In genomic region chr1:44670751-44671640, GRCh38 we compare ENCODE assay signal across 29 cellular contexts. TPM values are rescaled to one million over a fixed set of nuclear protein-coding genes. Genes with fewer than 3 reads are reported as not detected.
A peak's percentile ranks its signal among the peaks of the same experiment; 100 is the strongest.
DNase-seq lines count a peak whose midpoint lies in the region; ATAC-seq and TF ChIP-seq lines count a peak whose summit lies in the region.
"Had no signal": no experiment of that assay in that cellular context is flagged by ENCODE, and none has a peak within 500 bp of the region (broad histone marks: within the 10 kb centered on the region; RNA-seq: fewer than 3 reads in every experiment).

No MANE protein-coding gene starts in this region.

- no peak for TF ChIP-seq CTCF in neural crest cell (conservative IDR thresholded peaks at IDR 0.05)

- peaks cover 22% of the 10 kb centered on the region for H3K36me3 Mint-ChIP-seq in dendritic cell treated with granulocyte-macrophage colony-stimulating factor and Interleukin-4, amounts not matched to agents 40 ng/mL and 50 ng/mL, for 4 days (ENCODE audit: low read depth)
- H3K36me3 Mint-ChIP-seq in neural crest cell (ENCODE audit: low read depth) = no peaks in the 10 kb centered on the region

- peaks cover 41% of the 10 kb centered on the region for H3K4me1 Mint-ChIP-seq in dendritic cell treated with granulocyte-macrophage colony-stimulating factor and Interleukin-4, amounts not matched to agents 40 ng/mL and 50 ng/mL, for 4 days (ENCODE audit: low read depth)
- H3K4me1 Mint-ChIP-seq in neural crest cell = peaks cover 45% of the 10 kb centered on the region

- no peak for ATAC-seq in GM21447 (IDR thresholded peaks at IDR 0.05; ENCODE audit: unreplicated experiment)
- ATAC-seq in HG03095 (IDR thresholded peaks at IDR 0.05; ENCODE audit: unreplicated experiment) = no peak
- ATAC-seq: activated CD4-positive, alpha-beta T cell treated with anti-CD3 and anti-CD28 coated beads for 36 hours; effector memory CD8-positive, alpha-beta T cell; esophagus mucosa; heart right ventricle; K562; psoas muscle had no signal

- H3K4me3 Mint-ChIP-seq in dendritic cell treated with granulocyte-macrophage colony-stimulating factor and Interleukin-4, amounts not matched to agents 40 ng/mL and 50 ng/mL, for 4 days = no peak overlapping the region
- peak overlapping the region; percentile 65 for H3K4me3 Mint-ChIP-seq in neural crest cell
- H3K4me3 Mint-ChIP-seq: activated CD4-positive, alpha-beta T cell treated with anti-CD3 and anti-CD28 coated beads for 36 hours; activated T-cell treated with anti-CD3 and anti-CD28 coated beads, Interleukin-2, amount 50 U/mL, for 24 hours; effector memory CD8-positive, alpha-beta T cell; stimulated activated naive CD8-positive, alpha-beta T cell treated with anti-CD3 and anti-CD28 coated beads, Interleukin-15, Interleukin-2, amounts not matched to agents 100 ng/mL and 50 ng/mL, for 24 hours had no signal

- peak overlapping the region; percentile 54 for H3K27ac Mint-ChIP-seq in dendritic cell treated with granulocyte-macrophage colony-stimulating factor and Interleukin-4, amounts not matched to agents 40 ng/mL and 50 ng/mL, for 4 days
- H3K27ac Mint-ChIP-seq in neural crest cell (ENCODE audit: unreplicated experiment) = peak overlapping the region; percentile 82
- H3K27ac Mint-ChIP-seq: activated CD4-positive, alpha-beta T cell treated with anti-CD3 and anti-CD28 coated beads for 36 hours; activated T-cell treated with anti-CD3 and anti-CD28 coated beads, Interleukin-2, amount 50 U/mL, for 24 hours; stimulated activated naive CD8-positive, alpha-beta T cell treated with anti-CD3 and anti-CD28 coated beads, Interleukin-15, Interleukin-2, amounts not matched to agents 100 ng/mL and 50 ng/mL, for 24 hours had no signal

- peaks cover 3% of the 10 kb centered on the region for H3K27me3 Mint-ChIP-seq in dendritic cell treated with granulocyte-macrophage colony-stimulating factor and Interleukin-4, amounts not matched to agents 40 ng/mL and 50 ng/mL, for 4 days
- H3K27me3 Mint-ChIP-seq in neural crest cell (ENCODE audit: low read depth) = no peaks in the 10 kb centered on the region
- H3K27me3 Mint-ChIP-seq: activated CD4-positive, alpha-beta T cell treated with anti-CD3 and anti-CD28 coated beads for 36 hours; activated T-cell treated with anti-CD3 and anti-CD28 coated beads, Interleukin-2, amount 50 U/mL, for 24 hours; CD4-positive, alpha-beta memory T cell; effector memory CD8-positive, alpha-beta T cell; stimulated activated naive CD8-positive, alpha-beta T cell treated with anti-CD3 and anti-CD28 coated beads, Interleukin-15, Interleukin-2, amounts not matched to agents 100 ng/mL and 50 ng/mL, for 24 hours had no signal

- intact Hi-C loops in dendritic cell treated with granulocyte-macrophage colony-stimulating factor and Interleukin-4, amounts not matched to agents 40 ng/mL and 50 ng/mL, for 4 days (cut with micrococcal nuclease) = no loop called here

- H3K9me3 Mint-ChIP-seq in dendritic cell treated with granulocyte-macrophage colony-stimulating factor and Interleukin-4, amounts not matched to agents 40 ng/mL and 50 ng/mL, for 4 days = no peaks in the 10 kb centered on the region
- H3K9me3 Mint-ChIP-seq in neural crest cell = no peaks in the 10 kb centered on the region
- H3K9me3 Mint-ChIP-seq: activated T-cell treated with anti-CD3 and anti-CD28 coated beads, Interleukin-2, amount 50 U/mL, for 24 hours; CD4-positive, alpha-beta memory T cell; effector memory CD8-positive, alpha-beta T cell; stimulated activated naive CD8-positive, alpha-beta T cell treated with anti-CD3 and anti-CD28 coated beads, Interleukin-15, Interleukin-2, amounts not matched to agents 100 ng/mL and 50 ng/mL, for 24 hours; T-helper 2 cell treated with Interferon-gamma antibody and Interleukin-4, amounts not matched to agents 5 μg/mL and 100 μg/mL, for 36 hours had no signal

- DNase-seq in Ammon's horn (ENCODE audit: low spot score) (peak; percentile 34), RPMI8226 (peak; percentile 94), neural crest cell (ENCODE audit: low read depth, low spot score) (no peak), GDM1 (lab: John Stamatoyannopoulos, UW) (no peak)
- DNase-seq in effector CD8-positive, alpha-beta T cell (lab: John Stamatoyannopoulos, UW) = no peak
- DNase-seq: activated CD4-positive, alpha-beta T cell treated with anti-CD3 and anti-CD28 coated beads for 36 hours; activated T-cell treated with anti-CD3 and anti-CD28 coated beads, Interleukin-2, amount 50 U/mL, for 24 hours; CD4-positive, alpha-beta memory T cell; effector memory CD8-positive, alpha-beta T cell; foreskin fibroblast; heart right ventricle; NCI-H2029 treated with DMSO at 0.1 percent for 48 hours; NCI-H774; psoas muscle; stimulated activated CD4-positive, alpha-beta T cell treated with anti-CD3 and anti-CD28 coated beads, Interleukin-15, amount 100 ng/mL, for 24 hours had no signal

RNA-seq across cellular contexts. Expression of gene TMEM53, which starts 3.3 kb away (rescaled TPM):
- 14.1 and 15.7 TPM in 2 replicates for total RNA-seq in neural crest cell

RNA-seq across cellular contexts. Expression of gene ARMH1, which starts 3.5 kb away (rescaled TPM):
- 5.6 and 5.9 TPM in 2 replicates for total RNA-seq in neural crest cell
- total RNA-seq: A172, esophagus mucosa, H4, K562 had no signal

RNA-seq across cellular contexts. Expression of gene RNU5D-1, which starts 60.0 kb away (rescaled TPM):
- total RNA-seq in neural crest cell = not detected in 2 replicates
- total RNA-seq: A172; activated CD4-positive, alpha-beta T cell treated with anti-CD3 and anti-CD28 coated beads for 36 hours; activated CD8-positive, alpha-beta memory T cell treated with anti-CD3 and anti-CD28 coated beads for 36 hours; CD4-positive, alpha-beta memory T cell; esophagus mucosa; H4; heart right ventricle; HT-29; lung microvascular endothelial cell; M059J; mucosa of gallbladder; psoas muscle had no signal

Comparison
In these comparisons a context has a peak if more than half of its experiments do, and no peak if none do; other contexts are left out.
1. DNase-seq: peak in Ammon's horn (single experiment) and RPMI8226 (single experiment); none in neural crest cell (single experiment), GDM1 (single experiment) and effector CD8-positive, alpha-beta T cell (single experiment).